Comparison of ENCODE assay signal across 18 cellular contexts in the genomic region with DNA sequence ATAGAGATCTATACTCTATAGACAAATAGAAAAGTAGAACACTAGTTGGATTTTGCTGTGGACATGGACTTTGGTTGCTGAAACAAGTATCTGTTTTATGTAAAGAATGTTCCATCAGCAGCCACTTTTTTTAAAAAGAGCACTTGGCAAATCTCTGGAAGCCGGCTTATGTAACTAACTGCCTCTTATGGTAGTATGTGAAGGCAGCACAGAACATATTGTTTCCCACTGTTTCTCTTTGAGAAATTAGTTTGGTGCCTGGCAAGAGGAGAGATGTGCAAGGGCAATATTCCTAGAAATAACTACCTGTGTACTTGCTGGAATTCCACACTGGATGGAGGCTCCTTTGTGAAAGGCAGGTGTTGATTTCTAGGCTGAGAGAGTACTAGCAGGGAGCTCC.
DNase-seq lines count a peak whose midpoint lies in the region; ATAC-seq and TF ChIP-seq lines count a peak whose summit lies in the region.
"Had no signal": no experiment of that assay in that cellular context is flagged by ENCODE, and none has a peak within 500 bp of the region (broad histone marks: within the 10 kb centered on the region; RNA-seq: fewer than 3 reads in every experiment).

No MANE protein-coding gene starts in this region.

- no peaks in the 10 kb centered on the region for H3K27me3 Mint-ChIP-seq in activated CD4-positive, alpha-beta T cell treated with anti-CD3 and anti-CD28 coated beads, Interleukin-2, amount 10 ng/mL, durations not matched to agents 24 days and 14 days
- peaks cover 42% of the 10 kb centered on the region for H3K27me3 Mint-ChIP-seq in activated CD4-positive, alpha-beta T cell treated with anti-CD3 and anti-CD28 coated beads for 36 hours
- no peaks in the 10 kb centered on the region for H3K27me3 Mint-ChIP-seq in activated naive CD8-positive, alpha-beta T cell treated with anti-CD3 and anti-CD28 coated beads, Interleukin-2, amount 10 ng/mL, durations not matched to agents 7 days and 5 days

- no peaks in the 10 kb centered on the region for H3K9me3 ChIP-seq in spleen
- H3K9me3 ChIP-seq: body of pancreas, colonic mucosa, vagina had no signal

- DNase-seq in activated CD4-positive, alpha-beta T cell treated with anti-CD3 and anti-CD28 coated beads, Interleukin-2, amount 10 ng/mL, durations not matched to agents 24 days and 14 days, result no peak
- DNase-seq in activated CD4-positive, alpha-beta T cell treated with anti-CD3 and anti-CD28 coated beads for 36 hours, result no peak
- DNase-seq in activated naive CD8-positive, alpha-beta T cell treated with anti-CD3 and anti-CD28 coated beads, Interleukin-2, amount 10 ng/mL, durations not matched to agents 7 days and 5 days, result no peak
- DNase-seq in fibroblast of villous mesenchyme (ENCODE audit: low read depth), result peak; percentile 58
- DNase-seq in spleen, result no peak
- no peak for DNase-seq in midbrain (lab: John Stamatoyannopoulos, UW)
- no peak for DNase-seq in stimulated activated CD4-positive, alpha-beta T cell treated with anti-CD3 and anti-CD28 coated beads, Interleukin-12 subunit alpha, Interleukin-12 subunit beta, amount 100 ng/mL, for 4 hours
- DNase-seq: activated naive CD4-positive, alpha-beta T cell treated with anti-CD3 and anti-CD28 coated beads, Interleukin-2, amount 50 U/mL, for 16 hours; body of pancreas; Calu3; colonic mucosa; foreskin fibroblast; NCI-H1105 treated with DMSO at 0.1 percent for 48 hours; NCI-H524; substantia nigra had no signal

- peak overlapping the region in 6 of 8 donors; percentile 44 to 81 (median 62) for H3K27ac ChIP-seq in spleen
- H3K27ac ChIP-seq: body of pancreas, colonic mucosa had no signal

- POLR2A ChIA-PET in activated CD4-positive, alpha-beta T cell treated with anti-CD3 and anti-CD28 coated beads for 36 hours (lab: Charles Lee), result no interaction called here
- POLR2A ChIA-PET in activated naive CD8-positive, alpha-beta T cell treated with anti-CD3 and anti-CD28 coated beads, Interleukin-2, amount 10 ng/mL, durations not matched to agents 7 days and 5 days (lab: Charles Lee), result no interaction called here

- H3K9me3 Mint-ChIP-seq in activated CD4-positive, alpha-beta T cell treated with anti-CD3 and anti-CD28 coated beads, Interleukin-2, amount 10 ng/mL, durations not matched to agents 24 days and 14 days, result peaks cover 20% of the 10 kb centered on the region
- no peaks in the 10 kb centered on the region for H3K9me3 Mint-ChIP-seq in activated CD4-positive, alpha-beta T cell treated with anti-CD3 and anti-CD28 coated beads for 36 hours (ENCODE audit: low read depth)
- H3K9me3 Mint-ChIP-seq in activated naive CD8-positive, alpha-beta T cell treated with anti-CD3 and anti-CD28 coated beads, Interleukin-2, amount 10 ng/mL, durations not matched to agents 7 days and 5 days, result peaks cover 2% of the 10 kb centered on the region

- peaks cover 0 to 31% (median 14%) of the 10 kb centered on the region in 6 donors for H3K4me1 ChIP-seq in spleen
- H3K4me1 ChIP-seq: body of pancreas, colonic mucosa had no signal

- H3K4me1 Mint-ChIP-seq in activated CD4-positive, alpha-beta T cell treated with anti-CD3 and anti-CD28 coated beads, Interleukin-2, amount 10 ng/mL, durations not matched to agents 24 days and 14 days, result peaks cover 64% of the 10 kb centered on the region
- H3K4me1 Mint-ChIP-seq in activated CD4-positive, alpha-beta T cell treated with anti-CD3 and anti-CD28 coated beads for 36 hours, result peaks cover 51% of the 10 kb centered on the region
- H3K4me1 Mint-ChIP-seq in activated naive CD8-positive, alpha-beta T cell treated with anti-CD3 and anti-CD28 coated beads, Interleukin-2, amount 10 ng/mL, durations not matched to agents 7 days and 5 days, result peaks cover 60% of the 10 kb centered on the region

- H3K36me3 Mint-ChIP-seq in activated CD4-positive, alpha-beta T cell treated with anti-CD3 and anti-CD28 coated beads, Interleukin-2, amount 10 ng/mL, durations not matched to agents 24 days and 14 days (ENCODE audit: low read depth), result peaks cover 14% of the 10 kb centered on the region
- H3K36me3 Mint-ChIP-seq in activated CD4-positive, alpha-beta T cell treated with anti-CD3 and anti-CD28 coated beads for 36 hours (ENCODE audit: low read depth), result no peaks in the 10 kb centered on the region
- H3K36me3 Mint-ChIP-seq in activated naive CD8-positive, alpha-beta T cell treated with anti-CD3 and anti-CD28 coated beads, Interleukin-2, amount 10 ng/mL, durations not matched to agents 7 days and 5 days, result peaks cover 10% of the 10 kb centered on the region

- H3K4me3 Mint-ChIP-seq in activated CD4-positive, alpha-beta T cell treated with anti-CD3 and anti-CD28 coated beads, Interleukin-2, amount 10 ng/mL, durations not matched to agents 24 days and 14 days, result peak overlapping the region; percentile 39
- no peak overlapping the region for H3K4me3 Mint-ChIP-seq in activated CD4-positive, alpha-beta T cell treated with anti-CD3 and anti-CD28 coated beads for 36 hours
- no peak overlapping the region for H3K4me3 Mint-ChIP-seq in activated naive CD8-positive, alpha-beta T cell treated with anti-CD3 and anti-CD28 coated beads, Interleukin-2, amount 10 ng/mL, durations not matched to agents 7 days and 5 days

- CTCF ChIA-PET in activated CD4-positive, alpha-beta T cell treated with anti-CD3 and anti-CD28 coated beads for 36 hours (lab: Charles Lee), result no interaction called here

- TF ChIP-seq CTCF in fibroblast of villous mesenchyme (IDR thresholded peaks at IDR 0.05; ENCODE audit: insufficient read depth, low read depth, low read length), result no peak
- TF ChIP-seq CTCF in spleen (IDR thresholded peaks at IDR 0.05 in 8 of 11, conservative IDR thresholded peaks at IDR 0.05 in 3 of 11), result no peak

- no peaks in the 10 kb centered on the region for H3K36me3 ChIP-seq in spleen
- H3K36me3 ChIP-seq: colonic mucosa, vagina had no signal

- ATAC-seq in activated CD4-positive, alpha-beta T cell treated with anti-CD3 and anti-CD28 coated beads for 36 hours, result no peak
- no peak for ATAC-seq in activated naive CD8-positive, alpha-beta T cell treated with anti-CD3 and anti-CD28 coated beads, Interleukin-2, amount 10 ng/mL, durations not matched to agents 7 days and 5 days (ENCODE audit: low read depth)
- no peak for ATAC-seq in GM19397 (IDR thresholded peaks at IDR 0.05; ENCODE audit: unreplicated experiment)
- ATAC-seq: body of pancreas had no signal

- intact Hi-C loops in activated CD4-positive, alpha-beta T cell treated with anti-CD3 and anti-CD28 coated beads, Interleukin-2, amount 10 ng/mL, durations not matched to agents 24 days and 14 days (cut with micrococcal nuclease), result loop anchor here (5.0 kb wide), 3 partner anchors 133 to 877 kb away; no protein-coding TSS in a partner anchor
- intact Hi-C loops in activated CD4-positive, alpha-beta T cell treated with anti-CD3 and anti-CD28 coated beads for 36 hours (cut with DNase I, micrococcal nuclease), result loop anchor here in 1 of 2 experiments (5.0 kb wide), 2 partner anchors 162 to 252 kb away; no protein-coding TSS in a partner anchor
- intact Hi-C loops in spleen (cut with DNase I; ENCODE audit: low total_unique reads), result no loop called here

- 63 to 90% (median 79%) methylated on average over 1 of the region's 1 CpG for WGBS in spleen, 5 donors

- H3K4me3 ChIP-seq in fibroblast of villous mesenchyme (ENCODE audit: low read depth, low read length) (no peak overlapping the region), spleen (no peak overlapping the region)
- H3K4me3 ChIP-seq: body of pancreas, colonic mucosa, lung, vagina had no signal

- TF ChIP-seq POLR2A in spleen (IDR thresholded peaks at IDR 0.05), result no peak

- peak overlapping the region; percentile 90 for H3K27ac Mint-ChIP-seq in activated CD4-positive, alpha-beta T cell treated with anti-CD3 and anti-CD28 coated beads, Interleukin-2, amount 10 ng/mL, durations not matched to agents 24 days and 14 days
- H3K27ac Mint-ChIP-seq in activated CD4-positive, alpha-beta T cell treated with anti-CD3 and anti-CD28 coated beads for 36 hours, result no peak overlapping the region
- peak overlapping the region; percentile 84 for H3K27ac Mint-ChIP-seq in activated naive CD8-positive, alpha-beta T cell treated with anti-CD3 and anti-CD28 coated beads, Interleukin-2, amount 10 ng/mL, durations not matched to agents 7 days and 5 days

- no peaks in the 10 kb centered on the region for H3K27me3 ChIP-seq in spleen (replicated peaks in 1 of 7)
- H3K27me3 ChIP-seq: body of pancreas, colonic mucosa, vagina had no signal
